Comparison of ENCODE assay signal across 15 cellular contexts in genomic region chr17:72523491-72523890, GRCh38.
"Had no signal": no experiment of that assay in that cellular context is flagged by ENCODE, and none has a peak within 500 bp of the region (broad histone marks: within the 10 kb centered on the region; RNA-seq: fewer than 3 reads in every experiment).

No MANE protein-coding gene starts in this region.

- H3K4me1 ChIP-seq: esophagus muscularis mucosa, heart left ventricle, parathyroid adenoma, sigmoid colon, uterus had no signal

- H2AFZ ChIP-seq: parathyroid adenoma had no signal

- H3K27ac ChIP-seq: esophagus muscularis mucosa, heart left ventricle, parathyroid adenoma, sigmoid colon, skin epidermis, upper lobe of left lung, uterus had no signal

- ATAC-seq: heart left ventricle had no signal

- H3K27me3 ChIP-seq: sigmoid colon, upper lobe of left lung, uterus had no signal

- H3K9me3 ChIP-seq: esophagus muscularis mucosa, heart left ventricle, sigmoid colon, upper lobe of left lung, uterus had no signal

- H3K9ac ChIP-seq: parathyroid adenoma had no signal

- H3K9me3 Mint-ChIP-seq: central memory CD8-positive, alpha-beta T cell; naive B cell; nephron had no signal

- H3K36me3 ChIP-seq: esophagus muscularis mucosa, heart left ventricle, sigmoid colon, upper lobe of left lung, uterus had no signal

- DNase-seq: effector memory CD4-positive, alpha-beta T cell; heart left ventricle; hypothalamus; kidney glomerular epithelial cell; mammary epithelial cell; naive B cell; sigmoid colon; stimulated activated naive CD4-positive, alpha-beta T cell; upper lobe of left lung; uterus had no signal

- H3K4me3 ChIP-seq: esophagus muscularis mucosa, heart left ventricle, sigmoid colon, skin epidermis, upper lobe of left lung, uterus had no signal

- H3K4me3 Mint-ChIP-seq: central memory CD8-positive, alpha-beta T cell; naive B cell; nephron had no signal

- H3K36me3 Mint-ChIP-seq: naive B cell had no signal

- H3K4me1 Mint-ChIP-seq: central memory CD8-positive, alpha-beta T cell; naive B cell had no signal

- H3K27ac Mint-ChIP-seq: naive B cell had no signal
